Comparison of ENCODE assay signal across 23 cellular contexts in genomic region chr1:206851611-206852010, GRCh38. TPM values are rescaled to one million over a fixed set of nuclear protein-coding genes. Genes with fewer than 3 reads are reported as not detected.
A peak's percentile ranks its signal among the peaks of the same experiment; 100 is the strongest.
DNase-seq lines count a peak whose midpoint lies in the region; ATAC-seq and TF ChIP-seq lines count a peak whose summit lies in the region.
"Had no signal": no experiment of that assay in that cellular context is flagged by ENCODE, and none has a peak within 500 bp of the region (broad histone marks: within the 10 kb centered on the region; RNA-seq: fewer than 3 reads in every experiment).

No MANE protein-coding gene starts in this region.

- H3K4me1 ChIP-seq in HAP-1 = no peaks in the 10 kb centered on the region
- H3K4me1 ChIP-seq: BLaER1, esophagus muscularis mucosa, prostate gland had no signal

- peak; percentile 58 for DNase-seq in EL
- peak; percentile 80 for DNase-seq in MV-4-11 (lab: John Stamatoyannopoulos, UW)
- peak; percentile 43 for DNase-seq in choroid plexus epithelial cell (ENCODE audit: low read depth)
- peak; percentile 19 for DNase-seq in non-pigmented ciliary epithelial cell (ENCODE audit: low read depth)
- no peak for DNase-seq in ureter (ENCODE audit: low spot score)
- no peak for DNase-seq in HAP-1 (ENCODE audit: low spot score in 2 of 2)
- no peak for DNase-seq in GM20000 (ENCODE audit: low spot score)
- DNase-seq: activated B cell treated with CpG ODN at 0.5 μM for 24 hours; activated T-cell treated with anti-CD3 and anti-CD28 coated beads, Interleukin-2, amount 50 U/mL, for 48 hours; effector CD4-positive, alpha-beta T cell; hypothalamus; MG63; NCI-H187 treated with DMSO at 0.1 percent for 48 hours; SHP77; stimulated activated CD8-positive, alpha-beta memory T cell treated with anti-CD3 and anti-CD28 coated beads, Interleukin-4, amount 100 ng/mL, for 48 hours; T-helper 1 cell had no signal

- peaks cover 17% of the 10 kb centered on the region for H3K27me3 ChIP-seq in HAP-1 (ENCODE audit: low read depth)
- H3K27me3 ChIP-seq: BLaER1, esophagus muscularis mucosa, MG63 had no signal

- no peak for TF ChIP-seq CTCF in choroid plexus epithelial cell (conservative IDR thresholded peaks at IDR 0.05; ENCODE audit: low read depth, low read length)
- no peak for TF ChIP-seq CTCF in GM20000 (IDR thresholded peaks at IDR 0.05; ENCODE audit: extremely low read depth, missing control alignments)

- no peak for ATAC-seq in GM18519 (IDR thresholded peaks at IDR 0.05; ENCODE audit: low FRiP score, unreplicated experiment)

- H3K36me3 ChIP-seq in HAP-1 (replicated peaks) = no peaks in the 10 kb centered on the region
- H3K36me3 ChIP-seq: BLaER1, esophagus muscularis mucosa, MG63, prostate gland had no signal

- no peak overlapping the region for H3K4me3 ChIP-seq in choroid plexus epithelial cell (ENCODE audit: low read depth, low read length)
- H3K4me3 ChIP-seq in HAP-1 = no peak overlapping the region
- H3K4me3 ChIP-seq: BLaER1, esophagus muscularis mucosa, MG63, prostate gland had no signal

- in situ Hi-C loops in HAP-1 (cut with MboI; ENCODE audit: low sequenced_read_pairs) = no loop called here

- H3K9me3 ChIP-seq in HAP-1 = no peaks in the 10 kb centered on the region
- H3K9me3 ChIP-seq: prostate gland had no signal

RNA-seq across cellular contexts. Expression of gene IL20, which starts 13.8 kb away (rescaled TPM):
- not detected for total RNA-seq in ureter
- total RNA-seq: activated B cell treated with CpG ODN at 0.5 μM for 24 hours, cardiac septum, esophagus muscularis mucosa, NCI-H460, prostate gland, temporal lobe had no signal

RNA-seq across cellular contexts. Expression of gene IL24, which starts 45.6 kb away (rescaled TPM):
- not detected for total RNA-seq in ureter
- total RNA-seq: activated B cell treated with CpG ODN at 0.5 μM for 24 hours, cardiac septum, NCI-H460, prostate gland, temporal lobe had no signal

Comparison
In these comparisons a context has a peak if more than half of its experiments do, and no peak if none do; other contexts are left out.
1. DNase-seq: peak in EL (single experiment), MV-4-11 (single experiment), choroid plexus epithelial cell (single experiment) and non-pigmented ciliary epithelial cell (single experiment); none in ureter (single experiment), HAP-1 (0 of 2) and GM20000 (single experiment).